In genomic region chrX:11478971-11479370, GRCh38 we compare ENCODE assay signal across 1 cellular context.
TF ChIP-seq lines count a peak whose summit lies in the region.

No MANE protein-coding gene starts in this region.

TF ChIP-seq in WTC11, 78 proteins besides CTCF, POLR2A, EP300 and RAD21 (continued from another document):
- no peak for TF ChIP-seq USF2 (CRISPR knock-in tag; IDR thresholded peaks at IDR 0.05)
